ENCODE assay signal across 28 cellular contexts in genomic region chr5:135443329-135443960, GRCh38. TPM values are rescaled to one million over a fixed set of nuclear protein-coding genes. Genes with fewer than 3 reads are reported as not detected.
DNase-seq lines count a peak whose midpoint lies in the region; TF ChIP-seq lines count a peak whose summit lies in the region.
"Had no signal": no experiment of that assay in that cellular context is flagged by ENCODE, and none has a peak within 500 bp of the region (broad histone marks: within the 10 kb centered on the region; RNA-seq: fewer than 3 reads in every experiment).

No MANE protein-coding gene starts in this region.

- no peak overlapping the region for H3T11ph ChIP-seq in H9 (ENCODE audit: low read length)

- H3K18ac ChIP-seq in H9 (ENCODE audit: insufficient read length, low read depth, low read length), result no peak overlapping the region

- no peaks in the 10 kb centered on the region for H3K23me2 ChIP-seq in H9 (ENCODE audit: insufficient read length, low read depth, low read length, poor library complexity, severe bottlenecking)

- H3K4me1 ChIP-seq in H9 (ENCODE audit: insufficient read depth, low read length) (no peaks in the 10 kb centered on the region), hepatocyte (ENCODE audit: insufficient read depth) (peaks cover 25% of the 10 kb centered on the region), tibial nerve (peaks cover 0 to 45% (median 6%) of the 10 kb centered on the region in 4 donors)
- H3K4me1 ChIP-seq: foreskin keratinocyte, pancreas, right lobe of liver had no signal

- peaks cover 2% of the 10 kb centered on the region; the same call in 1 of the 2 replicates for H3K27me3 ChIP-seq in H9 (ENCODE audit: insufficient read depth, low read length)
- H3K27me3 ChIP-seq in hepatocyte, result no peaks in the 10 kb centered on the region
- no peaks in the 10 kb centered on the region for H3K27me3 ChIP-seq in tibial nerve
- H3K27me3 ChIP-seq: heart right ventricle, pancreas, Peyer's patch, right lobe of liver had no signal

- no peak overlapping the region for H4K5ac ChIP-seq in H9 (ENCODE audit: insufficient read length, low read depth, low read length)

- H2BK120ac ChIP-seq in H9 (ENCODE audit: low read depth, low read length, poor library complexity, severe bottlenecking), result no peak overlapping the region

- no peak overlapping the region for H2AFZ ChIP-seq in H9 (ENCODE audit: low read length)
- H2AFZ ChIP-seq in hepatocyte, result no peak overlapping the region

- no peak overlapping the region for H3K56ac ChIP-seq in H9 (ENCODE audit: insufficient read length, low read depth, low read length)

- H4K91ac ChIP-seq in H9 (ENCODE audit: insufficient read length, low read depth, low read length), result no peak overlapping the region

- no peak overlapping the region for H2BK15ac ChIP-seq in H9 (ENCODE audit: low read depth, low read length)

- WGBS in H9 (ENCODE audit: extremely low coverage, insufficient read length, low lambda C conversion rate), result no CpG with 5 or more reads among the region's 6 CpGs
- 33% methylated on average over 6 of the region's 6 CpGs for WGBS in hepatocyte (ENCODE audit: low lambda C conversion rate, missing lambda C conversion rate)
- 39 to 51% methylated on average over 6 of the region's 6 CpGs for WGBS in tibial nerve, 2 donors

- no peaks in the 10 kb centered on the region for H3K79me1 ChIP-seq in H9 (ENCODE audit: insufficient read depth, low read depth, low read length, poor library complexity, severe bottlenecking)

- H4K20me1 ChIP-seq in H9 (ENCODE audit: control insufficient read depth, insufficient read depth, insufficient read length) (no peaks in the 10 kb centered on the region), hepatocyte (ENCODE audit: insufficient read depth, poor library complexity, severe bottlenecking) (no peaks in the 10 kb centered on the region)

- no peaks in the 10 kb centered on the region for H3K9me2 ChIP-seq in hepatocyte (replicated peaks; ENCODE audit: insufficient read depth)

- H3K27ac Mint-ChIP-seq in H9, result 0 out of 7 replicates have a peak overlapping the region, but pooled peaks of 1 of the 3 experiments have one; percentile 31
- H3K27ac Mint-ChIP-seq: activated CD4-positive, alpha-beta memory T cell treated with anti-CD3 and anti-CD28 coated beads, Interleukin-2, amount 10 ng/mL, durations not matched to agents 7 days and 5 days; activated T-cell treated with anti-CD3 and anti-CD28 coated beads, Interleukin-2, amount 50 U/mL, for 24 hours; CD4-positive, alpha-beta memory T cell; natural killer cell; stimulated activated naive CD8-positive, alpha-beta T cell treated with anti-CD3 and anti-CD28 coated beads, Interleukin-15, Interleukin-2, amounts not matched to agents 100 ng/mL and 50 ng/mL, for 24 hours had no signal

- H2BK12ac ChIP-seq in H9 (ENCODE audit: insufficient read length, low read depth, low read length), result no peak overlapping the region

- intact Hi-C loops in posterior vena cava (cut with DNase I), result no loop called here

- no peak overlapping the region for H3K23ac ChIP-seq in H9 (ENCODE audit: insufficient read length, low read depth, low read length)

- no peak for TF ChIP-seq POLR2A in tibial nerve (IDR thresholded peaks at IDR 0.05)

- H2BK5ac ChIP-seq in H9 (ENCODE audit: insufficient read length, low read length), result no peak overlapping the region

- no peaks in the 10 kb centered on the region; a peak in 1 of 5 replicates for H3K9me3 Mint-ChIP-seq in H9
- H3K9me3 Mint-ChIP-seq: activated CD4-positive, alpha-beta memory T cell treated with anti-CD3 and anti-CD28 coated beads, Interleukin-2, amount 10 ng/mL, durations not matched to agents 7 days and 5 days; activated T-cell treated with anti-CD3 and anti-CD28 coated beads, Interleukin-2, amount 50 U/mL, for 24 hours; CD4-positive, alpha-beta memory T cell; natural killer cell; stimulated activated naive CD8-positive, alpha-beta T cell treated with anti-CD3 and anti-CD28 coated beads, Interleukin-15, Interleukin-2, amounts not matched to agents 100 ng/mL and 50 ng/mL, for 24 hours had no signal

- no peak overlapping the region for H3K4me3 Mint-ChIP-seq in H9
- H3K4me3 Mint-ChIP-seq: activated CD4-positive, alpha-beta memory T cell treated with anti-CD3 and anti-CD28 coated beads, Interleukin-2, amount 10 ng/mL, durations not matched to agents 7 days and 5 days; activated T-cell treated with anti-CD3 and anti-CD28 coated beads, Interleukin-2, amount 50 U/mL, for 24 hours; CD4-positive, alpha-beta memory T cell; natural killer cell; stimulated activated naive CD8-positive, alpha-beta T cell treated with anti-CD3 and anti-CD28 coated beads, Interleukin-15, Interleukin-2, amounts not matched to agents 100 ng/mL and 50 ng/mL, for 24 hours had no signal

- TF ChIP-seq CTCF in H9 (conservative IDR thresholded peaks at IDR 0.05) (no peak; the same call in 2 of the 3 replicates), hepatocyte (IDR thresholded peaks at IDR 0.05; ENCODE audit: poor library complexity) (no peak), tibial nerve (IDR thresholded peaks at IDR 0.05) (no peak)

- no peak overlapping the region for H4K8ac ChIP-seq in H9 (replicated peaks; ENCODE audit: insufficient read length, low read depth, low read length)

- H3K4ac ChIP-seq in H9 (ENCODE audit: low read depth, low read length), result no peak overlapping the region

- peaks cover 52% of the 10 kb centered on the region for H3K27me3 Mint-ChIP-seq in H9 (ENCODE audit: low read depth)
- H3K27me3 Mint-ChIP-seq: stimulated activated naive CD8-positive, alpha-beta T cell treated with anti-CD3 and anti-CD28 coated beads, Interleukin-15, Interleukin-2, amounts not matched to agents 100 ng/mL and 50 ng/mL, for 24 hours had no signal

- no peak overlapping the region for H3K14ac ChIP-seq in H9 (ENCODE audit: insufficient read depth, low read length)

- no peak overlapping the region for H3K4me3 ChIP-seq in hepatocyte
- no peak overlapping the region for H3K4me3 ChIP-seq in tibial nerve
- H3K4me3 ChIP-seq: heart right ventricle, pancreas, Peyer's patch, right lobe of liver, SJCRH30 had no signal

- no peak overlapping the region for H3K9ac ChIP-seq in H9 (ENCODE audit: extremely low read depth, insufficient read length, low read length)

- no peaks in the 10 kb centered on the region for H3K79me2 ChIP-seq in H9 (ENCODE audit: insufficient read depth, low read length)
- no peaks in the 10 kb centered on the region for H3K79me2 ChIP-seq in hepatocyte

- no peaks in the 10 kb centered on the region for H3K36me3 ChIP-seq in hepatocyte (replicated peaks; ENCODE audit: insufficient read depth, low read depth)
- H3K36me3 ChIP-seq in tibial nerve, result no peaks in the 10 kb centered on the region
- H3K36me3 ChIP-seq: heart right ventricle, pancreas, Peyer's patch, right lobe of liver, SJCRH30 had no signal

- no peak for TF ChIP-seq EP300 in tibial nerve (IDR thresholded peaks at IDR 0.05)

- peak; percentile 11 for DNase-seq in NCI-H1092 treated with DMSO at 0.1 percent for 48 hours (lab: John Stamatoyannopoulos, UW)
- DNase-seq in NCI-H1092 (lab: John Stamatoyannopoulos, UW), result no peak
- peak; percentile 24 for DNase-seq in H9
- no peak for DNase-seq in hepatocyte (ENCODE audit: low spot score)
- DNase-seq in posterior vena cava (ENCODE audit: low spot score), result peak; percentile 76
- no peak for DNase-seq in stimulated activated CD4-positive, alpha-beta T cell treated with anti-CD3 and anti-CD28 coated beads, Interleukin-4, amount 100 ng/mL, for 4 hours
- no peak for DNase-seq in tibial nerve (ENCODE audit: low spot score in 2 of 2)
- no peak for DNase-seq in T1000 (lab: John Stamatoyannopoulos, UW)
- DNase-seq: 8988T; activated CD4-positive, alpha-beta memory T cell treated with anti-CD3 and anti-CD28 coated beads, Interleukin-2, amount 10 ng/mL, durations not matched to agents 7 days and 5 days; activated gamma-delta T cell treated with Interleukin-2 at 50 U/mL for 16 hours; activated T-cell treated with anti-CD3 and anti-CD28 coated beads, Interleukin-2, amount 50 U/mL, for 24 hours; CD4-positive, alpha-beta memory T cell; DMS153; effector memory CD4-positive, alpha-beta T cell; foreskin keratinocyte; H7; heart right ventricle; left colon; natural killer cell; NCI-H146; NCI-H446 had no signal

- H3K4me1 Mint-ChIP-seq in H9, result peaks cover 13 to 17% of the 10 kb centered on the region in 2 experiments
- H3K4me1 Mint-ChIP-seq: activated CD4-positive, alpha-beta memory T cell treated with anti-CD3 and anti-CD28 coated beads, Interleukin-2, amount 10 ng/mL, durations not matched to agents 7 days and 5 days; CD4-positive, alpha-beta memory T cell had no signal

- no peak overlapping the region for H3K27ac ChIP-seq in H9 (ENCODE audit: insufficient read length, low read depth, low read length)
- H3K27ac ChIP-seq in hepatocyte, result peak overlapping the region; percentile 10
- peak overlapping the region in 1 of 4 donors; percentile 22 for H3K27ac ChIP-seq in tibial nerve
- H3K27ac ChIP-seq: foreskin keratinocyte, heart right ventricle, pancreas, Peyer's patch, right lobe of liver, SJCRH30 had no signal

- no peaks in the 10 kb centered on the region for H3K36me3 Mint-ChIP-seq in H9 (ENCODE audit: insufficient read depth in 1 of 3, low read depth in 3 of 3)
- H3K36me3 Mint-ChIP-seq: CD4-positive, alpha-beta memory T cell; natural killer cell had no signal

- H3K4me2 ChIP-seq in H9 (ENCODE audit: insufficient read depth, insufficient read length, low read length) (no peak overlapping the region), hepatocyte (no peak overlapping the region)

- H3K9me3 ChIP-seq in H9 (ENCODE audit: control insufficient read depth, low read depth, low read length), result no peaks in the 10 kb centered on the region
- H3K9me3 ChIP-seq in hepatocyte (ENCODE audit: low read depth), result no peaks in the 10 kb centered on the region
- H3K9me3 ChIP-seq in tibial nerve, result no peaks in the 10 kb centered on the region
- H3K9me3 ChIP-seq: heart right ventricle, pancreas, Peyer's patch, right lobe of liver, SJCRH30 had no signal

- no peak overlapping the region for H2BK20ac ChIP-seq in H9 (ENCODE audit: low read depth, low read length, poor library complexity, severe bottlenecking)

- H2AK5ac ChIP-seq in H9 (ENCODE audit: insufficient read length, low read length), result no peak overlapping the region

RNA-seq across cellular contexts. Expression of gene DCANP1, which starts 3.7 kb away (rescaled TPM):
- total RNA-seq in H9 (2021) (not detected in 2 replicates), hepatocyte (not detected in 2 replicates), posterior vena cava (not detected), tibial nerve (not detected)
- not detected in 2 replicates for polyA plus RNA-seq in hepatocyte
- total RNA-seq: activated CD4-positive, alpha-beta memory T cell treated with anti-CD3 and anti-CD28 coated beads, Interleukin-2, amount 10 ng/mL, durations not matched to agents 7 days and 5 days; CD4-positive, alpha-beta memory T cell; chondrocyte; foreskin keratinocyte; H7; heart right ventricle; pancreas; right lobe of liver; SJCRH30 had no signal
- polyA plus RNA-seq: CD4-positive, alpha-beta memory T cell; foreskin keratinocyte; heart right ventricle; pancreas had no signal

RNA-seq across cellular contexts. Expression of gene TIFAB, which starts 8.7 kb away (rescaled TPM):
- not detected in 2 replicates for total RNA-seq in H9 (2021)
- total RNA-seq in hepatocyte, result not detected in 2 replicates
- not detected in 2 replicates for polyA plus RNA-seq in hepatocyte
- not detected for total RNA-seq in posterior vena cava
- not detected for total RNA-seq in tibial nerve
- total RNA-seq: activated CD4-positive, alpha-beta memory T cell treated with anti-CD3 and anti-CD28 coated beads, Interleukin-2, amount 10 ng/mL, durations not matched to agents 7 days and 5 days; chondrocyte; foreskin keratinocyte; H7; SJCRH30 had no signal
- polyA plus RNA-seq: CD4-positive, alpha-beta memory T cell; foreskin keratinocyte; pancreas had no signal

RNA-seq across cellular contexts. Expression of gene MACROH2A1, which starts 44.4 kb away (rescaled TPM):
- total RNA-seq in H9 (2021), result 101 and 111 TPM in 2 replicates
- 304 and 311 TPM in 2 replicates for total RNA-seq in hepatocyte
- polyA plus RNA-seq in hepatocyte, result 180 and 198 TPM in 2 replicates
- 10 to 100 TPM; 98.0 to 99.6 TPM for total RNA-seq in posterior vena cava
- total RNA-seq in tibial nerve, result 100 to 1,000 TPM; 164 to 268 (median 170) TPM

Comparison
In these comparisons a context has a peak if more than half of its experiments do, and no peak if none do; other contexts are left out.
1. DNase-seq: peak in NCI-H1092 treated with DMSO at 0.1 percent for 48 hours (single experiment), H9 (single experiment) and posterior vena cava (single experiment); none in NCI-H1092 (single experiment), hepatocyte (single experiment), stimulated activated CD4-positive, alpha-beta T cell treated with anti-CD3 and anti-CD28 coated beads, Interleukin-4, amount 100 ng/mL, for 4 hours (0 of 2), tibial nerve (0 of 2) and T1000 (single experiment).